In the genomic region with DNA sequence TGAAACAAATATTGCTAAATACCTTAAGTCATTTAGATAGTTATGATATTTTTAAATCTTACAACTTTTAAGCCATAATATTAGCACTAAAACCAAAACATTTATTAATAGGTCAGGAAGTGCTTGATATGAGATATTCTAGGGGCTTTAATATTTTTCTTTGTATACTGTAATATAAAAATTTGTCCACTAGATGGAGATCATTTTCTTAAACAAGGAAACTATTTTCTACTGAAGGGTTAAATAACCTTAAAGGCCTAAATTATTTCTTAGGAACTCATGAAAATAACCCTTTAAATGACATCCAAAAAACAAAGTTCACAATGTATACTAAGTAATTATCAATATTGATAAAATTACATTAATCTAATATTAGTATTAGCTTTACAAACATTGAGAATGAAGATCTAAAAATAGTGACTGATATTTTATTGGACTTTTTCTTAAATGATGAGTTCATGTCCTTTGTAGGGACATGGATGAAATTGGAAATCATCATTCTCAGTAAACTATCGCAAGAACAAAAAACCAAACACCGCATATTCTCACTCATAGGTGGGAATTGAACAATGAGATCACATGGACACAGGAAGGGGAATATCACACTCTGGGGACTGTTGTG, we compare ENCODE assay signal across 9 cellular contexts.
DNase-seq lines count a peak whose midpoint lies in the region; ATAC-seq and TF ChIP-seq lines count a peak whose summit lies in the region.
"Had no signal": no experiment of that assay in that cellular context is flagged by ENCODE, and none has a peak within 500 bp of the region (broad histone marks: within the 10 kb centered on the region; RNA-seq: fewer than 3 reads in every experiment).

No MANE protein-coding gene starts in this region.

- H3K4me1 Mint-ChIP-seq in activated CD4-positive, alpha-beta T cell treated with anti-CD3 and anti-CD28 coated beads for 36 hours, result peaks cover 2% of the 10 kb centered on the region
- H3K4me1 Mint-ChIP-seq: WTC11 had no signal

- H3K4me1 ChIP-seq in GM23248 (ENCODE audit: insufficient read depth), result no peaks in the 10 kb centered on the region; the same call in 1 of the 2 replicates

- POLR2A ChIA-PET in activated CD4-positive, alpha-beta T cell treated with anti-CD3 and anti-CD28 coated beads for 36 hours (lab: Charles Lee), result no interaction called here

- intact Hi-C loops in activated CD4-positive, alpha-beta T cell treated with anti-CD3 and anti-CD28 coated beads for 36 hours (cut with DNase I, micrococcal nuclease), result loop anchor here (1.0 kb wide), 2 partner anchors 148 to 149 kb away; no protein-coding TSS in a partner anchor

- no peaks in the 10 kb centered on the region for H3K36me3 Mint-ChIP-seq in activated CD4-positive, alpha-beta T cell treated with anti-CD3 and anti-CD28 coated beads for 36 hours (ENCODE audit: low read depth)
- H3K36me3 Mint-ChIP-seq: WTC11 had no signal

- no peak overlapping the region for H3K4me2 ChIP-seq in GM23248 (ENCODE audit: unreplicated experiment)

- H3K9me3 ChIP-seq in GM23248 (ENCODE audit: low read depth) (no peaks in the 10 kb centered on the region), SK-N-MC (ENCODE audit: low read depth, low read length) (no peaks in the 10 kb centered on the region)

- TF ChIP-seq CTCF in AG09319 (IDR thresholded peaks at IDR 0.05; ENCODE audit: low read depth, low read length), result peak; percentile 21
- TF ChIP-seq CTCF in kidney epithelial cell (IDR thresholded peaks at IDR 0.05; ENCODE audit: insufficient read depth, low read length, poor library complexity, severe bottlenecking), result peak; percentile 17

- 79 to 90% methylated on average over 2 of the region's 2 CpGs for WGBS in GM23248 (ENCODE audit: low coverage in 1 of 2, low lambda C conversion rate in 2 of 2, missing lambda C conversion rate in 2 of 2), 2 experiments

- H4K20me1 ChIP-seq in GM23248 (ENCODE audit: insufficient read depth), result no peaks in the 10 kb centered on the region

- no peak overlapping the region for H3K27ac ChIP-seq in GM23248
- no peak overlapping the region for H3K27ac ChIP-seq in SK-N-MC

- DNase-seq in AG09319 (ENCODE audit: extremely low read depth, low read depth) (no peak), GM23248 (peak; percentile 23), SK-N-MC (ENCODE audit: low read depth, low spot score) (peak; percentile 24), kidney epithelial cell (ENCODE audit: low read depth) (no peak)
- no peak for DNase-seq in stimulated activated CD4-positive, alpha-beta T cell treated with anti-CD3 and anti-CD28 coated beads, Interleukin-4, amount 100 ng/mL, for 24 hours
- no peak for DNase-seq in activated effector memory CD4-positive, alpha-beta T cell treated with anti-CD3 and anti-CD28 coated beads, Interleukin-2, amount 50 U/mL, for 16 hours
- DNase-seq in activated CD4-positive, alpha-beta T cell treated with anti-CD3 and anti-CD28 coated beads for 36 hours, result no peak
- DNase-seq in activated T-cell treated with anti-CD3 and anti-CD28 coated beads, Interleukin-2, amount 50 U/mL, for 1 hour, result no peak

- H3K27me3 ChIP-seq in GM23248 (replicated peaks; ENCODE audit: insufficient read depth) (peaks cover 20% of the 10 kb centered on the region), kidney epithelial cell (ENCODE audit: control insufficient read depth, insufficient read depth, low read length) (no peaks in the 10 kb centered on the region)

- no peaks in the 10 kb centered on the region for H3K9me3 Mint-ChIP-seq in activated CD4-positive, alpha-beta T cell treated with anti-CD3 and anti-CD28 coated beads for 36 hours (ENCODE audit: low read depth)
- H3K9me3 Mint-ChIP-seq: WTC11 had no signal

- no peaks in the 10 kb centered on the region for H3K79me2 ChIP-seq in GM23248 (ENCODE audit: insufficient read depth)

- no peaks in the 10 kb centered on the region for H3K9me2 ChIP-seq in GM23248 (ENCODE audit: insufficient read depth)

- no peak overlapping the region for H2AFZ ChIP-seq in GM23248

- no peak overlapping the region for H3K27ac Mint-ChIP-seq in activated CD4-positive, alpha-beta T cell treated with anti-CD3 and anti-CD28 coated beads for 36 hours
- H3K27ac Mint-ChIP-seq: WTC11 had no signal

- no peak overlapping the region for H3K4me3 ChIP-seq in GM23248
- no peak overlapping the region for H3K4me3 ChIP-seq in SK-N-MC
- no peak overlapping the region for H3K4me3 ChIP-seq in kidney epithelial cell (ENCODE audit: low read depth, low read length)

- no peaks in the 10 kb centered on the region for H3F3A ChIP-seq in GM23248 (ENCODE audit: insufficient read depth)

- H3K36me3 ChIP-seq in GM23248 (ENCODE audit: low read depth) (no peaks in the 10 kb centered on the region), SK-N-MC (ENCODE audit: insufficient read depth, low read length) (no peaks in the 10 kb centered on the region), kidney epithelial cell (ENCODE audit: control insufficient read depth, insufficient read depth, low read length) (no peaks in the 10 kb centered on the region)

- in situ Hi-C loops in GM23248 (cut with MboI), result no loop called here

- CTCF ChIA-PET in activated CD4-positive, alpha-beta T cell treated with anti-CD3 and anti-CD28 coated beads for 36 hours (lab: Charles Lee), result interaction anchor here (1.0 kb wide), 2 partner anchors 10 to 150 kb away, joined by 3 to 4 read pairs; no protein-coding TSS in a partner anchor

- no peak overlapping the region for H3K4me3 Mint-ChIP-seq in activated CD4-positive, alpha-beta T cell treated with anti-CD3 and anti-CD28 coated beads for 36 hours
- H3K4me3 Mint-ChIP-seq: WTC11 had no signal

- no peak for ATAC-seq in activated CD4-positive, alpha-beta T cell treated with anti-CD3 and anti-CD28 coated beads for 36 hours
- ATAC-seq: WTC11 had no signal

- no peak overlapping the region for H3K9ac ChIP-seq in GM23248
- H3K9ac ChIP-seq in SK-N-MC (ENCODE audit: insufficient read length), result no peak overlapping the region

- H3K27me3 Mint-ChIP-seq in activated CD4-positive, alpha-beta T cell treated with anti-CD3 and anti-CD28 coated beads for 36 hours, result peaks cover 20% of the 10 kb centered on the region

Comparison
In these comparisons a context has a peak if more than half of its experiments do, and no peak if none do; other contexts are left out.
1. DNase-seq: peak in GM23248 (single experiment) and SK-N-MC (single experiment); none in AG09319 (single experiment), kidney epithelial cell (single experiment), stimulated activated CD4-positive, alpha-beta T cell treated with anti-CD3 and anti-CD28 coated beads, Interleukin-4, amount 100 ng/mL, for 24 hours (single experiment), activated effector memory CD4-positive, alpha-beta T cell treated with anti-CD3 and anti-CD28 coated beads, Interleukin-2, amount 50 U/mL, for 16 hours (single experiment), activated CD4-positive, alpha-beta T cell treated with anti-CD3 and anti-CD28 coated beads for 36 hours (single experiment) and activated T-cell treated with anti-CD3 and anti-CD28 coated beads, Interleukin-2, amount 50 U/mL, for 1 hour (single experiment).